In genomic region chr14:65234752-65235361, GRCh38 we compare ENCODE assay signal across 25 cellular contexts.
DNase-seq lines count a peak whose midpoint lies in the region; ATAC-seq, FAIRE-seq and TF ChIP-seq lines count a peak whose summit lies in the region.
"Had no signal": no experiment of that assay in that cellular context is flagged by ENCODE, and none has a peak within 500 bp of the region (broad histone marks: within the 10 kb centered on the region; RNA-seq: fewer than 3 reads in every experiment).

No MANE protein-coding gene starts in this region.

- peak overlapping the region; percentile 77 for H2BK15ac ChIP-seq in neuronal stem cell (ENCODE audit: low read length)

- peaks cover 12% of the 10 kb centered on the region for H3K4me1 Mint-ChIP-seq in activated CD4-positive, alpha-beta memory T cell treated with anti-CD3 and anti-CD28 coated beads for 36 hours (ENCODE audit: low read depth)
- H3K4me1 Mint-ChIP-seq in activated CD4-positive, alpha-beta T cell treated with anti-CD3 and anti-CD28 coated beads, Interleukin-2, amount 10 ng/mL, durations not matched to agents 24 days and 14 days: peaks cover 11% of the 10 kb centered on the region

- no peaks in the 10 kb centered on the region for H3K79me1 ChIP-seq in neuronal stem cell (ENCODE audit: low read depth, low read length)

- H4K20me1 ChIP-seq in HepG2 (ENCODE audit: insufficient read depth, low read length): no peaks in the 10 kb centered on the region

- POLR2A ChIA-PET in HepG2 (lab: Yijun Ruan, JAX): interaction anchor here (1.0 kb wide), 1 partner anchor 9 kb away, joined by 5 read pairs; no protein-coding TSS in a partner anchor
- POLR2A ChIA-PET in activated CD4-positive, alpha-beta memory T cell treated with anti-CD3 and anti-CD28 coated beads for 36 hours (lab: Charles Lee): interaction anchor here (0.5 kb wide), 1 partner anchor 29 kb away, joined by 3 read pairs; no protein-coding TSS in a partner anchor

- H2BK12ac ChIP-seq in neuronal stem cell (ENCODE audit: low read length): no peak overlapping the region

- H3K36me3 ChIP-seq in HepG2 (replicated peaks in 1 of 2; ENCODE audit: control insufficient read depth in 1 of 2, insufficient read depth in 2 of 2, low read length in 2 of 2) (no peaks in the 10 kb centered on the region), right lobe of liver (no peaks in the 10 kb centered on the region), neuronal stem cell (replicated peaks in 1 of 2; ENCODE audit: control insufficient read depth in 2 of 2, insufficient read depth in 2 of 2, low read length in 2 of 2) (no peaks in the 10 kb centered on the region), transverse colon (no peaks in the 10 kb centered on the region)

- H3K27me3 ChIP-seq in HepG2 (ENCODE audit: control insufficient read depth in 1 of 2, insufficient read depth in 2 of 2, low read length in 2 of 2) (no peaks in the 10 kb centered on the region), right lobe of liver (no peaks in the 10 kb centered on the region), dorsolateral prefrontal cortex (no peaks in the 10 kb centered on the region), neuronal stem cell (ENCODE audit: control insufficient read depth in 3 of 3, insufficient read depth in 3 of 3, low read depth in 1 of 3, low read length in 3 of 3) (peaks cover 0 to 45% (median 0%) of the 10 kb centered on the region in 3 experiments), transverse colon (no peaks in the 10 kb centered on the region)

- no peak for DNase-seq in HepG2 (ENCODE audit: low spot score)
- no peak for DNase-seq in right lobe of liver
- no peak for DNase-seq in dorsolateral prefrontal cortex
- DNase-seq in neuronal stem cell (ENCODE audit: low spot score): no peak
- no peak for DNase-seq in activated CD4-positive, alpha-beta memory T cell treated with anti-CD3 and anti-CD28 coated beads for 36 hours
- DNase-seq in NCI-H1930 (lab: John Stamatoyannopoulos, UW): no peak
- DNase-seq in transverse colon: no peak
- DNase-seq in activated CD4-positive, alpha-beta T cell treated with anti-CD3 and anti-CD28 coated beads, Interleukin-2, amount 10 ng/mL, durations not matched to agents 24 days and 14 days: no peak
- DNase-seq: 8988T; CD8-positive, alpha-beta memory T cell; DMS53; GDM1; H9; NCI-H1092 treated with DMSO at 0.1 percent for 48 hours; NCI-H1436 treated with DMSO at 0.1 percent for 48 hours; NCI-H2029; NCI-H226; NCI-H510A treated with DMSO at 0.1 percent for 48 hours; NCI-H748 treated with DMSO at 0.1 percent for 48 hours; SIG-M5; SK-N-SH had no signal

- no peak overlapping the region for H3K9ac ChIP-seq in HepG2 (ENCODE audit: insufficient read depth, low read depth, low read length)
- H3K9ac ChIP-seq in neuronal stem cell (ENCODE audit: low read depth, low read length, poor library complexity): no peak overlapping the region
- H3K9ac ChIP-seq: KMS-11, SK-N-SH had no signal

- H2BK5ac ChIP-seq in neuronal stem cell (ENCODE audit: low read length): no peak overlapping the region

- H3K4me3 ChIP-seq in HepG2 (replicated peaks in 1 of 3; ENCODE audit: insufficient read depth in 1 of 3, low read depth in 2 of 3, low read length in 3 of 3): no peak overlapping the region
- no peak overlapping the region for H3K4me3 ChIP-seq in right lobe of liver
- H3K4me3 ChIP-seq in dorsolateral prefrontal cortex: no peak overlapping the region
- peak overlapping the region in 1 of 2 donors; percentile 60 for H3K4me3 ChIP-seq in neuronal stem cell (ENCODE audit: low read length in 2 of 2)
- H3K4me3 ChIP-seq in transverse colon: no peak overlapping the region

- CTCF ChIA-PET in HepG2 (lab: Yijun Ruan, JAX; ENCODE audit: low intra/inter-chr PET ratio, low total read pairs): no interaction called here
- CTCF ChIA-PET in activated CD4-positive, alpha-beta memory T cell treated with anti-CD3 and anti-CD28 coated beads for 36 hours (lab: Charles Lee): no interaction called here

- no peak overlapping the region for H3K14ac ChIP-seq in neuronal stem cell (ENCODE audit: low read length)

- H2AFZ ChIP-seq in HepG2 (ENCODE audit: low read length) (no peak overlapping the region), neuronal stem cell (ENCODE audit: low read length) (no peak overlapping the region)

- H4K8ac ChIP-seq in neuronal stem cell (ENCODE audit: low read depth, low read length): no peak overlapping the region

- H4K91ac ChIP-seq in neuronal stem cell (ENCODE audit: low read depth, low read length, poor library complexity): peak overlapping the region; percentile 11

- no peak for TF ChIP-seq CTCF in HepG2 (CRISPR knock-in tag; IDR thresholded peaks at IDR 0.05)
- TF ChIP-seq CTCF in right lobe of liver (IDR thresholded peaks at IDR 0.05): no peak
- TF ChIP-seq CTCF in dorsolateral prefrontal cortex (IDR thresholded peaks at IDR 0.05 in 54 of 56, conservative IDR thresholded peaks at IDR 0.05 in 2 of 56; ENCODE audit: low read depth in 1 of 56, partially characterized antibody in 56 of 56): no peak
- no peak for TF ChIP-seq CTCF in transverse colon (IDR thresholded peaks at IDR 0.05)

- H3K27ac ChIP-seq in HepG2 (ENCODE audit: extremely low read length, insufficient read depth, low read length) (no peak overlapping the region), right lobe of liver (no peak overlapping the region), dorsolateral prefrontal cortex (peak overlapping the region in 45 of 59 donors; percentile 16 to 100 (median 98)), neuronal stem cell (replicated peaks; ENCODE audit: low read length) (no peak overlapping the region), transverse colon (no peak overlapping the region)
- H3K27ac ChIP-seq: C4-2B, KMS-11 had no signal

- H3K4me2 ChIP-seq in HepG2 (ENCODE audit: low read depth, low read length) (no peak overlapping the region), neuronal stem cell (ENCODE audit: insufficient read depth, low read length, poor library complexity, severe bottlenecking) (no peak overlapping the region)
- H3K4me2 ChIP-seq: KMS-11, SK-N-SH had no signal

- no TSS peak for BruUV-seq in HepG2 (replicated peaks; lab: Mats Ljungman, UMichigan)

- no peaks in the 10 kb centered on the region for H3K27me3 Mint-ChIP-seq in activated CD4-positive, alpha-beta memory T cell treated with anti-CD3 and anti-CD28 coated beads for 36 hours
- no peaks in the 10 kb centered on the region for H3K27me3 Mint-ChIP-seq in activated CD4-positive, alpha-beta T cell treated with anti-CD3 and anti-CD28 coated beads, Interleukin-2, amount 10 ng/mL, durations not matched to agents 24 days and 14 days

- H3K9me3 Mint-ChIP-seq in activated CD4-positive, alpha-beta memory T cell treated with anti-CD3 and anti-CD28 coated beads for 36 hours: no peaks in the 10 kb centered on the region
- peaks cover 8% of the 10 kb centered on the region for H3K9me3 Mint-ChIP-seq in activated CD4-positive, alpha-beta T cell treated with anti-CD3 and anti-CD28 coated beads, Interleukin-2, amount 10 ng/mL, durations not matched to agents 24 days and 14 days
- H3K9me3 Mint-ChIP-seq: CD8-positive, alpha-beta memory T cell had no signal

- H3K4me1 ChIP-seq in HepG2 (ENCODE audit: insufficient read depth, low read length) (peaks cover 64% of the 10 kb centered on the region), right lobe of liver (no peaks in the 10 kb centered on the region), neuronal stem cell (ENCODE audit: control insufficient read depth in 2 of 2, insufficient read depth in 1 of 2, low read depth in 1 of 2, low read length in 2 of 2) (peaks cover 7 to 26% of the 10 kb centered on the region in 2 donors), transverse colon (peaks cover 10 to 32% (median 24%) of the 10 kb centered on the region in 4 donors)

- TF ChIP-seq POLR2A in HepG2 (IDR thresholded peaks at IDR 0.05; ENCODE audit: insufficient read depth in 1 of 2, low read depth in 2 of 2, low read length in 2 of 2) (no peak), right lobe of liver (IDR thresholded peaks at IDR 0.05) (no peak), transverse colon (IDR thresholded peaks at IDR 0.05) (no peak)

- H3K4me3 Mint-ChIP-seq in activated CD4-positive, alpha-beta memory T cell treated with anti-CD3 and anti-CD28 coated beads for 36 hours: no peak overlapping the region
- H3K4me3 Mint-ChIP-seq in activated CD4-positive, alpha-beta T cell treated with anti-CD3 and anti-CD28 coated beads, Interleukin-2, amount 10 ng/mL, durations not matched to agents 24 days and 14 days: no peak overlapping the region
- H3K4me3 Mint-ChIP-seq: CD8-positive, alpha-beta memory T cell; H9 had no signal

- TF ChIP-seq EP300 in HepG2 (IDR thresholded peaks at IDR 0.05; ENCODE audit: low read depth in 2 of 2, low read length in 2 of 2) (no peak), HepG2 (CRISPR knock-in tag; IDR thresholded peaks at IDR 0.05; ENCODE audit: borderline replicate concordance) (no peak), transverse colon (IDR thresholded peaks at IDR 0.05; ENCODE audit: low read depth) (no peak)

- no peak overlapping the region for H3K27ac Mint-ChIP-seq in activated CD4-positive, alpha-beta memory T cell treated with anti-CD3 and anti-CD28 coated beads for 36 hours
- H3K27ac Mint-ChIP-seq in activated CD4-positive, alpha-beta T cell treated with anti-CD3 and anti-CD28 coated beads, Interleukin-2, amount 10 ng/mL, durations not matched to agents 24 days and 14 days: no peak overlapping the region
- H3K27ac Mint-ChIP-seq: CD8-positive, alpha-beta memory T cell; H9 had no signal

- peak overlapping the region; percentile 78 for H2AK5ac ChIP-seq in neuronal stem cell (ENCODE audit: low read depth, low read length)

- no peak for FAIRE-seq in HepG2 (lab: Jason Lieb, UNC)
- FAIRE-seq: D721Med had no signal

- H3K4ac ChIP-seq in neuronal stem cell (ENCODE audit: low read length): no peak overlapping the region

- no peaks in the 10 kb centered on the region for H3K9me3 ChIP-seq in HepG2 (ENCODE audit: low read length)
- no peaks in the 10 kb centered on the region for H3K9me3 ChIP-seq in right lobe of liver
- no peaks in the 10 kb centered on the region for H3K9me3 ChIP-seq in neuronal stem cell (replicated peaks in 1 of 2; ENCODE audit: control insufficient read depth in 2 of 2, insufficient read depth in 1 of 2, low read depth in 1 of 2, low read length in 2 of 2)
- H3K9me3 ChIP-seq in transverse colon: no peaks in the 10 kb centered on the region
- H3K9me3 ChIP-seq: SK-N-SH had no signal

- H3K23ac ChIP-seq in neuronal stem cell (ENCODE audit: low read depth, low read length, poor library complexity): no peak overlapping the region

- H3K36me3 Mint-ChIP-seq in activated CD4-positive, alpha-beta memory T cell treated with anti-CD3 and anti-CD28 coated beads for 36 hours: no peaks in the 10 kb centered on the region
- H3K36me3 Mint-ChIP-seq in activated CD4-positive, alpha-beta T cell treated with anti-CD3 and anti-CD28 coated beads, Interleukin-2, amount 10 ng/mL, durations not matched to agents 24 days and 14 days (ENCODE audit: low read depth): no peaks in the 10 kb centered on the region

- ATAC-seq in HepG2: no peak
- ATAC-seq in right lobe of liver: no peak
- ATAC-seq: Panc1 had no signal

- no peak for TF ChIP-seq RAD21 in HepG2 (CRISPR knock-in tag; IDR thresholded peaks at IDR 0.05)

- H3K18ac ChIP-seq in neuronal stem cell (ENCODE audit: low read length): no peak overlapping the region

- H3K79me2 ChIP-seq in HepG2 (ENCODE audit: insufficient read depth, low read length): no peaks in the 10 kb centered on the region

- WGBS in HepG2 (ENCODE audit: low lambda C conversion rate): 92% methylated on average over 3 of the region's 5 CpGs
- 53% methylated on average over 3 of the region's 5 CpGs for WGBS in right lobe of liver (ENCODE audit: insufficient coverage, low coverage, low lambda C conversion rate, missing lambda C conversion rate)
- WGBS in neuronal stem cell (ENCODE audit: extremely low coverage in 2 of 2, insufficient read length in 2 of 2, insufficient replicate concordance in 1 of 2), 2 donors: no CpG with 5 or more reads among the region's 5 CpGs
- WGBS in transverse colon (ENCODE audit: low coverage in 1 of 2), 2 donors: 98 to 100% methylated on average over 1 to 5 of the region's 5 CpGs

- in situ Hi-C loops in HepG2 (cut with HindIII; ENCODE audit: extremely low pct_ligation_motif_present, low pct_unique_long_range_greater_than_20kb) (loop anchor here (5.0 kb wide), 1 partner anchor 62 kb away; no protein-coding TSS in a partner anchor), transverse colon (cut with MboI; ENCODE audit: low pct_ligation_motif_present in 1 of 4, low pct_unique_long_range_greater_than_20kb in 1 of 4, low sequenced_read_pairs in 3 of 4) (no loop called here)

- intact Hi-C loops in HepG2 (cut with micrococcal nuclease; ENCODE audit: unreplicated experiment): no loop called here
- intact Hi-C loops in right lobe of liver (cut with DNase I): no loop called here
- intact Hi-C loops in dorsolateral prefrontal cortex (cut with DNase I): no loop called here
- intact Hi-C loops in activated CD4-positive, alpha-beta memory T cell treated with anti-CD3 and anti-CD28 coated beads for 36 hours (cut with micrococcal nuclease): no loop called here
- intact Hi-C loops in transverse colon (cut with DNase I; ENCODE audit: low total_unique reads): no loop called here
- intact Hi-C loops in activated CD4-positive, alpha-beta T cell treated with anti-CD3 and anti-CD28 coated beads, Interleukin-2, amount 10 ng/mL, durations not matched to agents 24 days and 14 days (cut with micrococcal nuclease): no loop called here

- no peak overlapping the region for H2BK120ac ChIP-seq in neuronal stem cell (ENCODE audit: low read depth, low read length)

Comparison
In these comparisons a context has a peak if more than half of its experiments do, and no peak if none do; other contexts are left out.
1. H3K27ac ChIP-seq: peak in dorsolateral prefrontal cortex (45 of 59); none in HepG2 (single experiment), right lobe of liver (0 of 3), neuronal stem cell (single experiment) and transverse colon (0 of 4).